20 cellular contexts compared by ENCODE assay signal in genomic region chr11:60307507-60308195, GRCh38. TPM values are rescaled to one million over a fixed set of nuclear protein-coding genes. Genes with fewer than 3 reads are reported as not detected.
A peak's percentile ranks its signal among the peaks of the same experiment; 100 is the strongest.
DNase-seq lines count a peak whose midpoint lies in the region; ATAC-seq, FAIRE-seq and TF ChIP-seq lines count a peak whose summit lies in the region.
"Had no signal": no experiment of that assay in that cellular context is flagged by ENCODE, and none has a peak within 500 bp of the region (broad histone marks: within the 10 kb centered on the region; RNA-seq: fewer than 3 reads in every experiment).

No MANE protein-coding gene starts in this region.

- H3K4ac ChIP-seq in mesenchymal stem cell (ENCODE audit: low read depth in 1 of 2, low read length in 2 of 2), result no peak overlapping the region

- H3K27me3 Mint-ChIP-seq in activated CD4-positive, alpha-beta T cell treated with anti-CD3 and anti-CD28 coated beads, Interleukin-2, amount 10 ng/mL, durations not matched to agents 24 days and 14 days, result no peaks in the 10 kb centered on the region
- H3K27me3 Mint-ChIP-seq in activated T-cell treated with anti-CD3 and anti-CD28 coated beads, Interleukin-2, amount 50 U/mL, for 4 hours (ENCODE audit: low read depth), result peaks cover 18% of the 10 kb centered on the region

- H2BK12ac ChIP-seq in mesenchymal stem cell (ENCODE audit: low read length in 2 of 2), result no peak overlapping the region

- no peak overlapping the region for H2BK120ac ChIP-seq in mesenchymal stem cell (ENCODE audit: low read depth, low read length)

- H3K4me2 ChIP-seq in mesenchymal stem cell (ENCODE audit: low read length, poor library complexity, severe bottlenecking), result no peak overlapping the region

- peak; percentile 32 for DNase-seq in activated CD4-positive, alpha-beta T cell treated with anti-CD3 and anti-CD28 coated beads for 48 hours
- no peak for DNase-seq in activated CD4-positive, alpha-beta T cell treated with anti-CD3 and anti-CD28 coated beads, Interleukin-2, amount 10 ng/mL, durations not matched to agents 24 days and 14 days
- DNase-seq in GM12891 (ENCODE audit: insufficient read length, low spot score) (no peak), mesenchymal stem cell (no peak), SK-N-DZ (ENCODE audit: low spot score) (no peak)
- DNase-seq in activated T-cell treated with anti-CD3 and anti-CD28 coated beads, Interleukin-2, amount 50 U/mL, for 4 hours, result no peak
- DNase-seq: caudate nucleus; effector CD8-positive, alpha-beta T cell; esophagus squamous epithelium; immature natural killer cell; MM.1S; naive thymus-derived CD4-positive, alpha-beta T cell; NCI-H187; stimulated activated naive CD4-positive, alpha-beta T cell treated with Interleukin-2 at 50 U/mL for 16 hours; upper lobe of right lung had no signal

- H3K27ac Mint-ChIP-seq in activated CD4-positive, alpha-beta T cell treated with anti-CD3 and anti-CD28 coated beads, Interleukin-2, amount 10 ng/mL, durations not matched to agents 24 days and 14 days, result no peak overlapping the region
- H3K27ac Mint-ChIP-seq: immature natural killer cell; naive thymus-derived CD4-positive, alpha-beta T cell had no signal

- no peak overlapping the region for H4K8ac ChIP-seq in mesenchymal stem cell (ENCODE audit: low read length)

- peaks cover 2% of the 10 kb centered on the region for H3K4me1 ChIP-seq in mesenchymal stem cell (ENCODE audit: control insufficient read depth, insufficient read depth, low read depth, low read length)
- H3K4me1 ChIP-seq: esophagus squamous epithelium, parathyroid adenoma, upper lobe of right lung had no signal

- intact Hi-C loops in activated CD4-positive, alpha-beta T cell treated with anti-CD3 and anti-CD28 coated beads, Interleukin-2, amount 10 ng/mL, durations not matched to agents 24 days and 14 days (cut with micrococcal nuclease), result no loop called here

- H3K36me3 Mint-ChIP-seq in activated CD4-positive, alpha-beta T cell treated with anti-CD3 and anti-CD28 coated beads, Interleukin-2, amount 10 ng/mL, durations not matched to agents 24 days and 14 days (ENCODE audit: low read depth), result no peaks in the 10 kb centered on the region
- H3K36me3 Mint-ChIP-seq in activated T-cell treated with anti-CD3 and anti-CD28 coated beads, Interleukin-2, amount 50 U/mL, for 4 hours (ENCODE audit: insufficient read depth), result no peaks in the 10 kb centered on the region
- H3K36me3 Mint-ChIP-seq: immature natural killer cell; naive thymus-derived CD4-positive, alpha-beta T cell had no signal

- no peak overlapping the region for H2BK5ac ChIP-seq in mesenchymal stem cell (ENCODE audit: low read depth, low read length, poor library complexity, severe bottlenecking)

- H2AFZ ChIP-seq in mesenchymal stem cell (ENCODE audit: low read depth, low read length), result no peak overlapping the region
- H2AFZ ChIP-seq: parathyroid adenoma had no signal

- H3K4me1 Mint-ChIP-seq in activated CD4-positive, alpha-beta T cell treated with anti-CD3 and anti-CD28 coated beads, Interleukin-2, amount 10 ng/mL, durations not matched to agents 24 days and 14 days, result peaks cover 2% of the 10 kb centered on the region
- H3K4me1 Mint-ChIP-seq in activated T-cell treated with anti-CD3 and anti-CD28 coated beads, Interleukin-2, amount 50 U/mL, for 4 hours (ENCODE audit: low read depth), result no peaks in the 10 kb centered on the region
- H3K4me1 Mint-ChIP-seq: immature natural killer cell; naive thymus-derived CD4-positive, alpha-beta T cell had no signal

- no peaks in the 10 kb centered on the region for H3K79me1 ChIP-seq in mesenchymal stem cell (replicated peaks; ENCODE audit: low read length, poor library complexity, severe bottlenecking)

- H3K36me3 ChIP-seq in mesenchymal stem cell (ENCODE audit: control insufficient read depth in 1 of 2, insufficient read depth in 2 of 2, low read depth in 1 of 2, low read length in 2 of 2), result no peaks in the 10 kb centered on the region
- H3K36me3 ChIP-seq: esophagus squamous epithelium, upper lobe of right lung had no signal

- ATAC-seq in activated T-cell treated with anti-CD3 and anti-CD28 coated beads, Interleukin-2, amount 50 U/mL, for 4 hours, result peak; percentile 81 to 83
- ATAC-seq in GM18868 (IDR thresholded peaks at IDR 0.05; ENCODE audit: unreplicated experiment) (no peak), HG03097 (IDR thresholded peaks at IDR 0.05; ENCODE audit: low FRiP score, unreplicated experiment) (no peak)
- ATAC-seq: naive thymus-derived CD4-positive, alpha-beta T cell; upper lobe of right lung had no signal

- no peak overlapping the region for H3K18ac ChIP-seq in mesenchymal stem cell (ENCODE audit: low read depth in 1 of 2, low read length in 2 of 2)

- no peak for TF ChIP-seq POLR2A in GM12891 (IDR thresholded peaks at IDR 0.05; ENCODE audit: low read depth, low read length)

- H3K9me3 Mint-ChIP-seq in activated CD4-positive, alpha-beta T cell treated with anti-CD3 and anti-CD28 coated beads, Interleukin-2, amount 10 ng/mL, durations not matched to agents 24 days and 14 days, result no peaks in the 10 kb centered on the region
- no peaks in the 10 kb centered on the region for H3K9me3 Mint-ChIP-seq in activated T-cell treated with anti-CD3 and anti-CD28 coated beads, Interleukin-2, amount 50 U/mL, for 4 hours
- H3K9me3 Mint-ChIP-seq: immature natural killer cell; naive thymus-derived CD4-positive, alpha-beta T cell had no signal

- no peak overlapping the region for H3K4me3 ChIP-seq in mesenchymal stem cell (ENCODE audit: insufficient read depth in 1 of 2, low read depth in 1 of 2, low read length in 2 of 2)
- H3K4me3 ChIP-seq: esophagus squamous epithelium, upper lobe of right lung had no signal

- H2AK5ac ChIP-seq in mesenchymal stem cell (ENCODE audit: low read length, severe bottlenecking), result peak overlapping the region; percentile 85

- H3K4me3 Mint-ChIP-seq in activated CD4-positive, alpha-beta T cell treated with anti-CD3 and anti-CD28 coated beads, Interleukin-2, amount 10 ng/mL, durations not matched to agents 24 days and 14 days, result no peak overlapping the region
- no peak overlapping the region for H3K4me3 Mint-ChIP-seq in activated T-cell treated with anti-CD3 and anti-CD28 coated beads, Interleukin-2, amount 50 U/mL, for 4 hours
- H3K4me3 Mint-ChIP-seq: immature natural killer cell; naive thymus-derived CD4-positive, alpha-beta T cell had no signal

- H3K23ac ChIP-seq in mesenchymal stem cell (ENCODE audit: low read length in 2 of 2), result no peak overlapping the region

- no peak overlapping the region for H3K27ac ChIP-seq in mesenchymal stem cell (ENCODE audit: low read length, poor library complexity, severe bottlenecking)
- H3K27ac ChIP-seq: esophagus squamous epithelium, parathyroid adenoma, upper lobe of right lung had no signal

- 87% methylated on average over 3 of the region's 3 CpGs for WGBS in mesenchymal stem cell

- no peak overlapping the region for H2BK15ac ChIP-seq in mesenchymal stem cell (ENCODE audit: low read depth, poor library complexity, severe bottlenecking)

- H3K14ac ChIP-seq in mesenchymal stem cell (ENCODE audit: low read length in 2 of 2), result no peak overlapping the region

- peak; percentile 83 for FAIRE-seq in GM12891 (lab: Jason Lieb, UNC)

- H4K91ac ChIP-seq in mesenchymal stem cell (ENCODE audit: low read length), result no peak overlapping the region

- H3K9me3 ChIP-seq in mesenchymal stem cell (ENCODE audit: control insufficient read depth, low read length), result no peaks in the 10 kb centered on the region
- H3K9me3 ChIP-seq: esophagus squamous epithelium, upper lobe of right lung had no signal

- no peak overlapping the region for H3K9ac ChIP-seq in mesenchymal stem cell (ENCODE audit: low read length)
- H3K9ac ChIP-seq: parathyroid adenoma had no signal

- H3K27me3 ChIP-seq in mesenchymal stem cell (ENCODE audit: control insufficient read depth in 1 of 2, insufficient read depth in 1 of 2, low read length in 2 of 2), result no peaks in the 10 kb centered on the region
- H3K27me3 ChIP-seq: esophagus squamous epithelium, upper lobe of right lung had no signal

TF ChIP-seq in GM12891, 5 proteins besides CTCF, POLR2A, EP300 and RAD21:
- no peak for TF ChIP-seq POU2F2 (IDR thresholded peaks at IDR 0.05; ENCODE audit: low read depth, low read length)
- no peak for TF ChIP-seq TAF1 (IDR thresholded peaks at IDR 0.05; ENCODE audit: low read depth, low read length)
- no peak for TF ChIP-seq SPI1 (IDR thresholded peaks at IDR 0.05; ENCODE audit: low read depth, low read length)
- TF ChIP-seq POLR2AphosphoS5 (IDR thresholded peaks at IDR 0.05; ENCODE audit: low read depth, low read length), result no peak
- no peak for TF ChIP-seq PAX5 (IDR thresholded peaks at IDR 0.05; ENCODE audit: insufficient read depth, low read length, severe bottlenecking)

RNA-seq across cellular contexts. Expression of gene MS4A6E, which starts 19.4 kb away (rescaled TPM):
- not detected in 2 replicates for total RNA-seq in activated CD4-positive, alpha-beta T cell treated with anti-CD3 and anti-CD28 coated beads, Interleukin-2, amount 10 ng/mL, durations not matched to agents 24 days and 14 days
- polyA plus RNA-seq in GM12891 (2012; ENCODE audit: low read depth, missing spikeins), result not detected
- total RNA-seq in activated T-cell treated with anti-CD3 and anti-CD28 coated beads, Interleukin-2, amount 50 U/mL, for 4 hours, result not detected
- not detected for polyA plus RNA-seq in mesenchymal stem cell (2013, experiment 1 of 2)
- not detected for polyA plus RNA-seq in mesenchymal stem cell (2013, experiment 2 of 2)
- not detected in 2 replicates for polyA plus RNA-seq in SK-N-DZ (2014; cell fraction: cytosol; rRNA removed)
- not detected in 2 replicates for polyA plus RNA-seq in SK-N-DZ (2014; cell fraction: nucleus; rRNA removed)
- total RNA-seq: A172; esophagus squamous epithelium; lung microvascular endothelial cell; naive thymus-derived CD4-positive, alpha-beta T cell; upper lobe of right lung had no signal
- polyA plus RNA-seq: immature natural killer cell; naive thymus-derived CD4-positive, alpha-beta T cell had no signal

RNA-seq across cellular contexts. Expression of gene MS4A4A, which starts 27.2 kb away (rescaled TPM):
- total RNA-seq in activated CD4-positive, alpha-beta T cell treated with anti-CD3 and anti-CD28 coated beads, Interleukin-2, amount 10 ng/mL, durations not matched to agents 24 days and 14 days, result not detected in 2 replicates
- 0.51 TPM for polyA plus RNA-seq in GM12891 (2012; ENCODE audit: low read depth, missing spikeins)
- not detected for total RNA-seq in activated T-cell treated with anti-CD3 and anti-CD28 coated beads, Interleukin-2, amount 50 U/mL, for 4 hours
- not detected for polyA plus RNA-seq in mesenchymal stem cell (2013, experiment 1 of 2)
- 0.03 TPM for polyA plus RNA-seq in mesenchymal stem cell (2013, experiment 2 of 2)
- polyA plus RNA-seq in SK-N-DZ (2014; cell fraction: cytosol; rRNA removed), result not detected in 2 replicates
- polyA plus RNA-seq in SK-N-DZ (2014; cell fraction: nucleus; rRNA removed), result not detected in 2 replicates
- total RNA-seq: A172, lung microvascular endothelial cell had no signal
- polyA plus RNA-seq: naive thymus-derived CD4-positive, alpha-beta T cell had no signal

Comparison
In these comparisons a context has a peak if more than half of its experiments do, and no peak if none do; other contexts are left out.
1. ATAC-seq: peak in activated T-cell treated with anti-CD3 and anti-CD28 coated beads, Interleukin-2, amount 50 U/mL, for 4 hours (2 of 2); none in GM18868 (single experiment) and HG03097 (single experiment).